In genomic region chr18:4755848-4756247, GRCh38 we compare ENCODE assay signal across 31 cellular contexts.
DNase-seq lines count a peak whose midpoint lies in the region; ATAC-seq and TF ChIP-seq lines count a peak whose summit lies in the region.
"Had no signal": no experiment of that assay in that cellular context is flagged by ENCODE, and none has a peak within 500 bp of the region (broad histone marks: within the 10 kb centered on the region; RNA-seq: fewer than 3 reads in every experiment).

No MANE protein-coding gene starts in this region.

- peak overlapping the region; percentile 15; the same call in 1 of the 2 replicates for H3K4me2 ChIP-seq in OCI-LY7 (ENCODE audit: low read length)
- H3K4me2 ChIP-seq: PC-9 had no signal

- intact Hi-C loops in OCI-LY7 (cut with micrococcal nuclease; ENCODE audit: unreplicated experiment) (loop anchor here (2.0 kb wide), 1 partner anchor 117 kb away; no protein-coding TSS in a partner anchor), head of caudate nucleus (cut with DNase I) (no loop called here), Right ventricle myocardium superior (cut with DNase I) (no loop called here)

- peaks cover 11% of the 10 kb centered on the region for H3K4me1 ChIP-seq in OCI-LY7 (ENCODE audit: insufficient read depth, low read length, poor library complexity, severe bottlenecking)
- H3K4me1 ChIP-seq: BE2C, left lung, transverse colon had no signal

- TF ChIP-seq CTCF in GM12865 (IDR thresholded peaks at IDR 0.05; ENCODE audit: insufficient read depth, low read depth, low read length, missing control alignments) (no peak), OCI-LY7 (conservative IDR thresholded peaks at IDR 0.05; ENCODE audit: low read length) (no peak)

- ATAC-seq in GM19025 (IDR thresholded peaks at IDR 0.05; ENCODE audit: low read depth, unreplicated experiment) (peak; percentile 71), HG02610 (IDR thresholded peaks at IDR 0.05; ENCODE audit: unreplicated experiment) (peak; percentile 79), Right ventricle myocardium superior (ENCODE audit: poor library complexity) (no peak)
- ATAC-seq: CD8-positive, alpha-beta T cell; HCT116; left lung; Right ventricle myocardium inferior; SK-N-SH treated with all-trans-retinoic acid at 6 μM for 48 hours; stimulated activated effector memory CD8-positive, alpha-beta T cell treated with anti-CD3 and anti-CD28 coated beads, Interleukin-12 subunit alpha, Interleukin-12 subunit beta, amount 100 ng/mL, for 72 hours; T-helper 17 cell had no signal

- no peak overlapping the region for H2AFZ ChIP-seq in OCI-LY7 (ENCODE audit: low read length)
- H2AFZ ChIP-seq: PC-9 had no signal

- no peaks in the 10 kb centered on the region for H3K79me2 ChIP-seq in OCI-LY7 (ENCODE audit: insufficient read depth, low read depth, low read length)

- BruUV-seq in OCI-LY7 (replicated peaks; lab: Mats Ljungman, UMichigan): no TSS peak

- no peaks in the 10 kb centered on the region for H3K36me3 ChIP-seq in OCI-LY7 (ENCODE audit: insufficient read depth, low read length)
- H3K36me3 ChIP-seq: BE2C, left lung, MG63, ovary, transverse colon had no signal

- no peak overlapping the region for H3K4me3 ChIP-seq in GM12865 (ENCODE audit: low read depth, low read length)
- H3K4me3 ChIP-seq in OCI-LY7 (ENCODE audit: low read depth, low read length, poor library complexity, severe bottlenecking): no peak overlapping the region
- H3K4me3 ChIP-seq: left lung, MG63, ovary, PC-9, transverse colon had no signal

- no peaks in the 10 kb centered on the region for H3K9me3 ChIP-seq in OCI-LY7 (ENCODE audit: low read length)
- H3K9me3 ChIP-seq: BE2C, MG63, ovary, transverse colon had no signal

- POLR2A ChIA-PET in OCI-LY7 (lab: Charles Lee): no interaction called here

- H4K20me1 ChIP-seq in OCI-LY7 (ENCODE audit: insufficient read depth, low read length): no peaks in the 10 kb centered on the region

- DNase-seq in GM12865 (ENCODE audit: low read depth) (peak; percentile 78), OCI-LY7 (ENCODE audit: low spot score) (peak; percentile 37), medulla oblongata (ENCODE audit: extremely low spot score) (no peak), head of caudate nucleus (no peak), HuH-7 (ENCODE audit: low spot score) (no peak), Right ventricle myocardium superior (no peak)
- DNase-seq: activated CD4-positive, alpha-beta memory T cell treated with anti-CD3 and anti-CD28 coated beads for 36 hours; activated CD8-positive, alpha-beta memory T cell treated with anti-CD3 and anti-CD28 coated beads, Interleukin-2, amount 50 U/mL, for 4 hours; activated naive CD4-positive, alpha-beta T cell; BE2C; CD8-positive, alpha-beta T cell; cortex of kidney; erythroblast; islet precursor cell; KBM-7; left lung; mesenchymal stem cell; MG63; NCI-H1417 treated with DMSO at 0.1 percent for 48 hours; NCI-H2081; NCI-H524 treated with DMSO at 0.1 percent for 48 hours; ovary; PC-9; T-helper 17 cell; transverse colon had no signal

- H3K27ac ChIP-seq in OCI-LY7 (ENCODE audit: low read depth, low read length, poor library complexity, severe bottlenecking): no peak overlapping the region
- H3K27ac ChIP-seq: left lung, ovary, PC-9, transverse colon had no signal

- H3K9me2 ChIP-seq in OCI-LY7 (ENCODE audit: insufficient read depth, low read length): no peaks in the 10 kb centered on the region

- CTCF ChIA-PET in OCI-LY7 (lab: Charles Lee; ENCODE audit: unreplicated experiment): no interaction called here

Comparison
In these comparisons a context has a peak if more than half of its experiments do, and no peak if none do; other contexts are left out.
1. DNase-seq: peak in GM12865 (single experiment) and OCI-LY7 (single experiment); none in medulla oblongata (single experiment), head of caudate nucleus (0 of 42), HuH-7 (single experiment) and Right ventricle myocardium superior (single experiment).